Comparison of ENCODE assay signal across 23 cellular contexts in genomic region chrX:40165206-40165605, GRCh38.
"Had no signal": no experiment of that assay in that cellular context is flagged by ENCODE, and none has a peak within 500 bp of the region (broad histone marks: within the 10 kb centered on the region; RNA-seq: fewer than 3 reads in every experiment).

No MANE protein-coding gene starts in this region.

- H3K4me1 ChIP-seq: uterus had no signal

- H3K36me3 Mint-ChIP-seq: memory B cell; stimulated activated effector memory CD8-positive, alpha-beta T cell treated with anti-CD3 and anti-CD28 coated beads, Interleukin-12 subunit alpha, Interleukin-12 subunit beta, amount 100 ng/mL, for 72 hours had no signal

- H3K4me3 Mint-ChIP-seq: memory B cell; stimulated activated effector memory CD8-positive, alpha-beta T cell treated with anti-CD3 and anti-CD28 coated beads, Interleukin-12 subunit alpha, Interleukin-12 subunit beta, amount 100 ng/mL, for 72 hours had no signal

- DNase-seq: effector memory CD4-positive, alpha-beta T cell; heart right ventricle; hypothalamus; left lung; lower lobe of right lung; midbrain; nephron progenitor cell; ovary; small intestine; stimulated activated CD4-positive, alpha-beta T cell treated with anti-CD3 and anti-CD28 coated beads, Interleukin-4, amount 100 ng/mL, for 1 hour; stimulated activated CD8-positive, alpha-beta memory T cell treated with anti-CD3 and anti-CD28 coated beads, Interleukin-4, amount 100 ng/mL, for 48 hours; stimulated activated naive CD8-positive, alpha-beta T cell treated with anti-CD3 and anti-CD28 coated beads, Interleukin-15, Interleukin-2, amounts not matched to agents 100 U/mL and 50 U/mL, for 24 hours; thyroid gland; upper lobe of left lung; uterus had no signal

- H3K27me3 Mint-ChIP-seq: memory B cell had no signal

- ATAC-seq: esophagus mucosa; heart right ventricle; left lung; lower lobe of right lung; stimulated activated effector memory CD8-positive, alpha-beta T cell treated with anti-CD3 and anti-CD28 coated beads, Interleukin-12 subunit alpha, Interleukin-12 subunit beta, amount 100 ng/mL, for 72 hours; stimulated activated naive CD8-positive, alpha-beta T cell treated with anti-CD3 and anti-CD28 coated beads, Interleukin-15, Interleukin-2, amounts not matched to agents 100 U/mL and 50 U/mL, for 24 hours had no signal

- H3K27ac Mint-ChIP-seq: memory B cell; nephron progenitor cell; stimulated activated effector memory CD8-positive, alpha-beta T cell treated with anti-CD3 and anti-CD28 coated beads, Interleukin-12 subunit alpha, Interleukin-12 subunit beta, amount 100 ng/mL, for 72 hours had no signal

- FAIRE-seq: endometrium, frontal cortex, islet of Langerhans, small intestine had no signal

- H3K27me3 ChIP-seq: ovary, suprapubic skin, thyroid gland, uterus had no signal

- H3K9me3 Mint-ChIP-seq: memory B cell; stimulated activated effector memory CD8-positive, alpha-beta T cell treated with anti-CD3 and anti-CD28 coated beads, Interleukin-12 subunit alpha, Interleukin-12 subunit beta, amount 100 ng/mL, for 72 hours had no signal

- H3K36me3 ChIP-seq: heart right ventricle, left lung, lower lobe of right lung, ovary, right atrium auricular region, suprapubic skin, thyroid gland, upper lobe of left lung, uterus had no signal

- H3K4me3 ChIP-seq: heart right ventricle, left lung, lower lobe of right lung, ovary, right atrium auricular region, suprapubic skin, thyroid gland, upper lobe of left lung, uterus had no signal

- H3K9me3 ChIP-seq: heart right ventricle, left lung, lower lobe of right lung, ovary, right atrium auricular region, suprapubic skin, thyroid gland, upper lobe of left lung, uterus had no signal

- H3K27ac ChIP-seq: heart right ventricle, left lung, lower lobe of right lung, ovary, right atrium auricular region, suprapubic skin, thyroid gland, upper lobe of left lung, uterus had no signal
